17 cellular contexts compared by ENCODE assay signal in genomic region chr1:244076740-244077139, GRCh38. TPM values are rescaled to one million over a fixed set of nuclear protein-coding genes. Genes with fewer than 3 reads are reported as not detected.
DNase-seq lines count a peak whose midpoint lies in the region; ATAC-seq and TF ChIP-seq lines count a peak whose summit lies in the region.
"Had no signal": no experiment of that assay in that cellular context is flagged by ENCODE, and none has a peak within 500 bp of the region (broad histone marks: within the 10 kb centered on the region; RNA-seq: fewer than 3 reads in every experiment).

No MANE protein-coding gene starts in this region.

- H3K27ac Mint-ChIP-seq in IgD-negative memory B cell (peak overlapping the region in 2 of 3 donors; percentile 47 to 53), activated B cell treated with CpG ODN at 0.5 μM for 24 hours (peak overlapping the region; percentile 65)

- intact Hi-C loops in activated B cell treated with CpG ODN at 0.5 μM for 24 hours (cut with micrococcal nuclease) = no loop called here

- no peak overlapping the region for H3K9ac ChIP-seq in neuronal stem cell (ENCODE audit: low read depth, low read length, poor library complexity)

- no peak overlapping the region for H3K14ac ChIP-seq in neuronal stem cell (ENCODE audit: low read length)

- H2BK12ac ChIP-seq in neuronal stem cell (ENCODE audit: low read length) = no peak overlapping the region

- peak; percentile 6 to 53 for DNase-seq in NCI-H524 (lab: John Stamatoyannopoulos, UW)
- no peak for DNase-seq in NCI-H524 treated with DMSO at 0.1 percent for 48 hours (lab: John Stamatoyannopoulos, UW)
- DNase-seq in activated B cell treated with CpG ODN at 0.5 μM for 24 hours = no peak
- no peak for DNase-seq in neuronal stem cell (ENCODE audit: low spot score)
- DNase-seq in midbrain (lab: John Stamatoyannopoulos, UW) = no peak
- DNase-seq in NCI-H1930 (lab: John Stamatoyannopoulos, UW) = no peak
- DNase-seq: AML-193, EL, GF-D8, NCI-H1694 treated with DMSO at 0.1 percent for 48 hours, NCI-H748 treated with DMSO at 0.1 percent for 48 hours, PC-3, Right ventricle myocardium superior had no signal

- no peaks in the 10 kb centered on the region for H3K4me1 ChIP-seq in neuronal stem cell (ENCODE audit: control insufficient read depth in 2 of 2, insufficient read depth in 1 of 2, low read depth in 1 of 2, low read length in 2 of 2)

- peak overlapping the region; percentile 35 for H2BK5ac ChIP-seq in neuronal stem cell (ENCODE audit: low read length)

- H3K4me1 Mint-ChIP-seq in IgD-negative memory B cell (peaks cover 36 to 42% (median 40%) of the 10 kb centered on the region in 3 donors), activated B cell treated with CpG ODN at 0.5 μM for 24 hours (peaks cover 50% of the 10 kb centered on the region)

- H3K4me3 ChIP-seq in neuronal stem cell (ENCODE audit: low read length in 2 of 2) = no peak overlapping the region

- CTCF ChIA-PET in activated B cell treated with CpG ODN at 0.5 μM for 24 hours (lab: Charles Lee) = interaction anchor here (0.7 to 1.2 kb wide), 2 partner anchors 733 to 734 kb away, joined by 3 read pairs; no protein-coding TSS in a partner anchor

- TF ChIP-seq CTCF in activated B cell treated with CpG ODN at 0.5 μM for 24 hours (IDR thresholded peaks at IDR 0.05) = no peak

- H2AFZ ChIP-seq in neuronal stem cell (ENCODE audit: low read length) = no peak overlapping the region

- H4K8ac ChIP-seq in neuronal stem cell (ENCODE audit: low read depth, low read length) = no peak overlapping the region

- ATAC-seq in activated B cell treated with CpG ODN at 0.5 μM for 24 hours (ENCODE audit: low read depth) (no peak), GM21717 (IDR thresholded peaks at IDR 0.05; ENCODE audit: unreplicated experiment) (no peak)
- ATAC-seq: PC-3 had no signal

- H4K91ac ChIP-seq in neuronal stem cell (ENCODE audit: low read depth, low read length, poor library complexity) = no peak overlapping the region

- no peak overlapping the region for H3K27ac ChIP-seq in neuronal stem cell (replicated peaks; ENCODE audit: low read length)
- H3K27ac ChIP-seq: C4-2B, HL-60 had no signal

- no peaks in the 10 kb centered on the region for H3K9me3 ChIP-seq in neuronal stem cell (replicated peaks in 1 of 2; ENCODE audit: control insufficient read depth in 2 of 2, insufficient read depth in 1 of 2, low read depth in 1 of 2, low read length in 2 of 2)

- H3K18ac ChIP-seq in neuronal stem cell (ENCODE audit: low read length) = no peak overlapping the region

- no peak overlapping the region for H2AK5ac ChIP-seq in neuronal stem cell (ENCODE audit: low read depth, low read length)

- H3K27me3 Mint-ChIP-seq in IgD-negative memory B cell = peaks cover 5% of the 10 kb centered on the region
- peaks cover 3% of the 10 kb centered on the region for H3K27me3 Mint-ChIP-seq in activated B cell treated with CpG ODN at 0.5 μM for 24 hours

- no peak overlapping the region for H3K4me2 ChIP-seq in neuronal stem cell (ENCODE audit: insufficient read depth, low read length, poor library complexity, severe bottlenecking)

- H3K9me3 Mint-ChIP-seq in IgD-negative memory B cell (no peaks in the 10 kb centered on the region), activated B cell treated with CpG ODN at 0.5 μM for 24 hours (no peaks in the 10 kb centered on the region)

- no peak overlapping the region for H2BK15ac ChIP-seq in neuronal stem cell (ENCODE audit: low read length)

- no peak overlapping the region for H3K4ac ChIP-seq in neuronal stem cell (ENCODE audit: low read length)

- H3K27me3 ChIP-seq in neuronal stem cell (ENCODE audit: control insufficient read depth in 3 of 3, insufficient read depth in 3 of 3, low read depth in 1 of 3, low read length in 3 of 3) = no peaks in the 10 kb centered on the region

- POLR2A ChIA-PET in activated B cell treated with CpG ODN at 0.5 μM for 24 hours (lab: Charles Lee) = interaction anchor here (0.8 to 5.6 kb wide), 4 partner anchors 19 to 227 kb away, joined by 3 to 63 read pairs (median 30); partner anchors contain the start of genes AKT3 and ZBTB18

- no peaks in the 10 kb centered on the region for H3K36me3 ChIP-seq in neuronal stem cell (replicated peaks in 1 of 2; ENCODE audit: control insufficient read depth in 2 of 2, insufficient read depth in 2 of 2, low read length in 2 of 2)

- peak overlapping the region in 1 of 4 donors; percentile 65 for H3K4me3 Mint-ChIP-seq in IgD-negative memory B cell
- H3K4me3 Mint-ChIP-seq in activated B cell treated with CpG ODN at 0.5 μM for 24 hours = no peak overlapping the region

- H3K36me3 Mint-ChIP-seq in IgD-negative memory B cell (peaks cover 2% of the 10 kb centered on the region), activated B cell treated with CpG ODN at 0.5 μM for 24 hours (ENCODE audit: low read depth) (no peaks in the 10 kb centered on the region)

- no CpG with 5 or more reads among the region's 8 CpGs for WGBS in neuronal stem cell (ENCODE audit: extremely low coverage in 2 of 2, insufficient read length in 2 of 2, insufficient replicate concordance in 1 of 2), 2 donors

- no peaks in the 10 kb centered on the region for H3K79me1 ChIP-seq in neuronal stem cell (ENCODE audit: low read depth, low read length)

- no peak overlapping the region for H3K23ac ChIP-seq in neuronal stem cell (ENCODE audit: low read depth, low read length, poor library complexity)

- H2BK120ac ChIP-seq in neuronal stem cell (ENCODE audit: low read depth, low read length) = no peak overlapping the region

RNA-seq across cellular contexts. Expression of gene ZBTB18, which starts 25.7 kb away (rescaled TPM):
- 5.9 TPM for polyA plus RNA-seq in IgD-negative memory B cell
- total RNA-seq in activated B cell treated with CpG ODN at 0.5 μM for 24 hours = 42.5 and 46.7 TPM in 2 replicates
- polyA plus RNA-seq in neuronal stem cell (2013, experiment 1 of 2) = 29.1 TPM
- 30.0 TPM for polyA plus RNA-seq in neuronal stem cell (2013, experiment 2 of 2)

Comparison
In these comparisons a context has a peak if more than half of its experiments do, and no peak if none do; other contexts are left out.
1. DNase-seq: peak in NCI-H524 (2 of 2); none in NCI-H524 treated with DMSO at 0.1 percent for 48 hours (single experiment), activated B cell treated with CpG ODN at 0.5 μM for 24 hours (single experiment), neuronal stem cell (single experiment), midbrain (single experiment) and NCI-H1930 (0 of 2).